19 cellular contexts compared by ENCODE assay signal in genomic region chr3:130755666-130756065, GRCh38. TPM values are rescaled to one million over a fixed set of nuclear protein-coding genes. Genes with fewer than 3 reads are reported as not detected.
DNase-seq lines count a peak whose midpoint lies in the region; ATAC-seq, FAIRE-seq and TF ChIP-seq lines count a peak whose summit lies in the region.
"Had no signal": no experiment of that assay in that cellular context is flagged by ENCODE, and none has a peak within 500 bp of the region (broad histone marks: within the 10 kb centered on the region; RNA-seq: fewer than 3 reads in every experiment).

No MANE protein-coding gene starts in this region.

- H3K27ac Mint-ChIP-seq in Calu3 (ENCODE audit: unreplicated experiment) = no peak overlapping the region
- no peak overlapping the region for H3K27ac Mint-ChIP-seq in immature natural killer cell
- H3K27ac Mint-ChIP-seq: H9 had no signal

- intact Hi-C loops in Calu3 (cut with micrococcal nuclease; ENCODE audit: unreplicated experiment) = loop anchor here (5.0 kb wide), 2 partner anchors 207 to 272 kb away; partner anchors contain the start of genes ASTE1 and NEK11
- intact Hi-C loops in left colon (cut with DNase I, micrococcal nuclease) = no loop called here

- ATAC-seq in left colon (peak; percentile 61), GM18909 (IDR thresholded peaks at IDR 0.05; ENCODE audit: poor library complexity, unreplicated experiment) (no peak), HG03520 (IDR thresholded peaks at IDR 0.05; ENCODE audit: unreplicated experiment) (no peak)
- ATAC-seq: A549 had no signal

- BruUV-seq in Calu3 (replicated peaks; lab: Mats Ljungman, UMichigan) = no TSS peak

- CTCF ChIA-PET in Calu3 (lab: Charles Lee) = interaction anchor here (0.8 to 1.6 kb wide), 6 partner anchors 8 to 150 kb away, joined by 3 to 16 read pairs (median 3); partner anchors contain the start of gene ATP2C1

- no peaks in the 10 kb centered on the region for H3K36me3 ChIP-seq in bronchial epithelial cell (ENCODE audit: control insufficient read depth, insufficient read depth, low read length)
- H3K36me3 ChIP-seq: BLaER1 treated with 17β-estradiol and CSF1 and Interleukin-3, amounts not matched to agents 10 nM and 100 nM; Peyer's patch had no signal

- TF ChIP-seq CTCF in Calu3 (IDR thresholded peaks at IDR 0.05; ENCODE audit: unreplicated experiment) = no peak
- TF ChIP-seq CTCF in bronchial epithelial cell (IDR thresholded peaks at IDR 0.05; ENCODE audit: insufficient read depth, low read length, severe bottlenecking) = no peak

- H3K4me3 Mint-ChIP-seq in Calu3 (ENCODE audit: low read depth, unreplicated experiment) = no peak overlapping the region
- no peak overlapping the region for H3K4me3 Mint-ChIP-seq in immature natural killer cell
- H3K4me3 Mint-ChIP-seq: H9 had no signal

- H3K4me1 Mint-ChIP-seq in Calu3 (ENCODE audit: low read depth, unreplicated experiment) (peaks cover 20% of the 10 kb centered on the region), immature natural killer cell (peaks cover 0 to 4% of the 10 kb centered on the region in 2 donors)

- H3K4me3 ChIP-seq in bronchial epithelial cell (ENCODE audit: low read depth, low read length) = no peak overlapping the region
- H3K4me3 ChIP-seq: A549; BLaER1 treated with 17β-estradiol and CSF1 and Interleukin-3, amounts not matched to agents 10 nM and 100 nM; Peyer's patch had no signal

- H3K27me3 Mint-ChIP-seq in Calu3 (ENCODE audit: unreplicated experiment) (no peaks in the 10 kb centered on the region), immature natural killer cell (ENCODE audit: low read depth in 3 of 3) (peaks cover 0 to 3% (median 0%) of the 10 kb centered on the region in 3 donors)

- H3K36me3 Mint-ChIP-seq in Calu3 (ENCODE audit: insufficient read depth, unreplicated experiment) (no peaks in the 10 kb centered on the region), immature natural killer cell (no peaks in the 10 kb centered on the region)

- H3K9me3 Mint-ChIP-seq in Calu3 (ENCODE audit: low read depth, unreplicated experiment) (no peaks in the 10 kb centered on the region), immature natural killer cell (no peaks in the 10 kb centered on the region)
- H3K9me3 Mint-ChIP-seq: H9 had no signal

- H3K27me3 ChIP-seq in bronchial epithelial cell (ENCODE audit: control insufficient read depth, insufficient read depth, low read length) = no peaks in the 10 kb centered on the region
- H3K27me3 ChIP-seq: BLaER1 treated with 17β-estradiol and CSF1 and Interleukin-3, amounts not matched to agents 10 nM and 100 nM; Peyer's patch had no signal

- DNase-seq in Calu3 (peak; percentile 77), HT-29 (ENCODE audit: low spot score) (peak; percentile 67), bronchial epithelial cell (ENCODE audit: low read depth) (peak; percentile 96), left colon (no peak), immature natural killer cell (no peak), NCI-H2171 treated with DMSO at 0.1 percent for 48 hours (lab: John Stamatoyannopoulos, UW) (no peak)
- DNase-seq: DMS 273 treated with DMSO at 0.1 percent for 48 hours, H9, NCI-H1930, NCI-H2171, NCI-H510A treated with DMSO at 0.1 percent for 48 hours, Peyer's patch, SHP77 had no signal

- FAIRE-seq in bronchial epithelial cell (lab: Jason Lieb, UNC) = no peak
- FAIRE-seq: A549, GM12892, HTR-8/SVneo had no signal

RNA-seq across cellular contexts. Expression of gene PIK3R4, which starts 9.0 kb away (rescaled TPM):
- 42.6 and 47.3 TPM in 2 replicates for total RNA-seq in Calu3 (2022)
- 28.7 and 37.4 TPM in 2 replicates for total RNA-seq in HT-29 (2014; rRNA removed; shearing (Covaris generic))
- total RNA-seq in bronchial epithelial cell = 23.7 and 27.4 TPM in 2 replicates
- 10 to 100 TPM; 20.2 to 21.2 TPM for total RNA-seq in left colon
- 10 to 100 TPM in 2 of 3 donors, 1 to 10 TPM in 1; 8.3 to 26.3 (median 26.0) TPM for polyA plus RNA-seq in immature natural killer cell

Comparison
In these comparisons a context has a peak if more than half of its experiments do, and no peak if none do; other contexts are left out.
1. DNase-seq: peak in Calu3 (single experiment), HT-29 (single experiment) and bronchial epithelial cell (single experiment); none in left colon (0 of 2), immature natural killer cell (0 of 3) and NCI-H2171 treated with DMSO at 0.1 percent for 48 hours (single experiment).